13 cellular contexts compared by ENCODE assay signal in the genomic region with DNA sequence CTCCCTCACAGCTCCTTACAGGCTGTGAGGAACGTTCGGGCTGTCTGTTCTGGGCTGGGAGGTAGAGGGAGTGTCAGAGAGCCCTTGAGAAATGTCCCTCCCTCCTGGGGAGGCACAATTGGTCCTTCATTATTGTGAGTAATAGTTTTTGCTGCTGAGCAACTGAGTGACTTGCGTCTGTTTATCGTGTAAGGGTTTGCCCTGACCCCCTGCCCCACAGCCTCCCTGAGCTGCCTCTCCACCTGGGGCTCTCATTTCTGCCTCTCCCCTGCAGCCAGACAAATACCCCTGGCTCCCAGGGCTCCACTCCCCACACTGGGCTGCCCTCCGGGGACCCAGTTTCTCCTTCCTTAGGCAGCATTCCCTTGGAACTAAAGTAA.
DNase-seq lines count a peak whose midpoint lies in the region; ATAC-seq and TF ChIP-seq lines count a peak whose summit lies in the region.
"Had no signal": no experiment of that assay in that cellular context is flagged by ENCODE, and none has a peak within 500 bp of the region (broad histone marks: within the 10 kb centered on the region; RNA-seq: fewer than 3 reads in every experiment).

No MANE protein-coding gene starts in this region.

- H3K4me3 ChIP-seq in mucosa of descending colon: no peak overlapping the region
- H3K4me3 ChIP-seq: GM12878, thoracic aorta had no signal

- H3K9me3 Mint-ChIP-seq in Calu3 (ENCODE audit: low read depth, unreplicated experiment) (no peaks in the 10 kb centered on the region), WTC11 (peaks cover 3% of the 10 kb centered on the region; the same call in 1 of the 2 replicates), CD14-positive monocyte (peaks cover 0 to 5% (median 0%) of the 10 kb centered on the region in 7 donors)

- CTCF ChIA-PET in Calu3 (lab: Charles Lee) (no interaction called here), WTC11 (lab: Charles Lee) (no interaction called here)

- H3K4me3 Mint-ChIP-seq in Calu3 (ENCODE audit: low read depth, unreplicated experiment): no peak overlapping the region
- no peak overlapping the region for H3K4me3 Mint-ChIP-seq in WTC11
- no peak overlapping the region for H3K4me3 Mint-ChIP-seq in CD14-positive monocyte

- peak; percentile 14 for DNase-seq in Calu3
- DNase-seq in HPDE6-E6E7 (ENCODE audit: extremely low spot score): peak; percentile 19
- DNase-seq in WTC11 (ENCODE audit: low spot score): no peak
- DNase-seq in mucosa of descending colon: peak in 1 of 3 donors; percentile 37
- no peak for DNase-seq in activated CD4-positive, CD25-positive, alpha-beta regulatory T cell (lab: John Stamatoyannopoulos, UW)
- DNase-seq in CD14-positive monocyte (ENCODE audit: low spot score): no peak
- DNase-seq: activated CD4-positive, CD25-positive, alpha-beta regulatory T cell treated with anti-CD3 and anti-CD28 coated beads, Interleukin-2, amount 50 U/mL, for 72 hours; activated naive CD4-positive, alpha-beta T cell treated with Interleukin-2 at 50 U/mL for 16 hours had no signal

- H3K4me1 ChIP-seq in mucosa of descending colon (ENCODE audit: low read depth): peaks cover 6% of the 10 kb centered on the region
- H3K4me1 ChIP-seq: parathyroid adenoma had no signal

- H3K36me3 ChIP-seq in mucosa of descending colon (ENCODE audit: low read depth): no peaks in the 10 kb centered on the region
- H3K36me3 ChIP-seq: thoracic aorta had no signal

- peak; percentile 45; the same call in 1 of the 2 replicates for ATAC-seq in WTC11
- ATAC-seq in mucosa of descending colon: peak; percentile 62
- no peak for ATAC-seq in HG03196 (IDR thresholded peaks at IDR 0.05; ENCODE audit: unreplicated experiment)
- no peak for ATAC-seq in HG03565 (IDR thresholded peaks at IDR 0.05; ENCODE audit: unreplicated experiment)
- ATAC-seq: GM12878 had no signal

- POLR2A ChIA-PET in WTC11 (lab: Charles Lee): no interaction called here

- TF ChIP-seq CTCF in Calu3 (IDR thresholded peaks at IDR 0.05; ENCODE audit: unreplicated experiment) (no peak), WTC11 (IDR thresholded peaks at IDR 0.05) (no peak), mucosa of descending colon (IDR thresholded peaks at IDR 0.05) (no peak), CD14-positive monocyte (IDR thresholded peaks at IDR 0.05) (no peak)

- H3K36me3 Mint-ChIP-seq in Calu3 (ENCODE audit: insufficient read depth, unreplicated experiment) (no peaks in the 10 kb centered on the region), WTC11 (no peaks in the 10 kb centered on the region), CD14-positive monocyte (no peaks in the 10 kb centered on the region)

- intact Hi-C loops in Calu3 (cut with micrococcal nuclease; ENCODE audit: unreplicated experiment) (no loop called here), mucosa of descending colon (cut with DNase I, micrococcal nuclease) (no loop called here), CD14-positive monocyte (cut with micrococcal nuclease) (no loop called here)

- no peak overlapping the region for H3K27ac Mint-ChIP-seq in Calu3 (ENCODE audit: unreplicated experiment)
- no peak overlapping the region for H3K27ac Mint-ChIP-seq in WTC11
- H3K27ac Mint-ChIP-seq in CD14-positive monocyte: no peak overlapping the region

- peaks cover 24% of the 10 kb centered on the region for H3K27me3 Mint-ChIP-seq in Calu3 (ENCODE audit: unreplicated experiment)
- peaks cover 39% of the 10 kb centered on the region for H3K27me3 Mint-ChIP-seq in WTC11 (ENCODE audit: low read depth)
- H3K27me3 Mint-ChIP-seq in CD14-positive monocyte (ENCODE audit: low read depth in 3 of 3): peaks cover 12 to 17% (median 13%) of the 10 kb centered on the region in 3 donors

- no TSS peak for BruUV-seq in Calu3 (replicated peaks; lab: Mats Ljungman, UMichigan)

- no peaks in the 10 kb centered on the region for H3K9me3 ChIP-seq in mucosa of descending colon
- H3K9me3 ChIP-seq: thoracic aorta had no signal

- H3K4me1 Mint-ChIP-seq in Calu3 (ENCODE audit: low read depth, unreplicated experiment) (peaks cover 13% of the 10 kb centered on the region), WTC11 (peaks cover 14% of the 10 kb centered on the region), CD14-positive monocyte (peaks cover under 1% of the 10 kb centered on the region)

TF ChIP-seq in WTC11, 78 proteins besides CTCF, POLR2A, EP300 and RAD21:
- TF ChIP-seq OVOL2 (CRISPR knock-in tag; IDR thresholded peaks at IDR 0.05; ENCODE audit: borderline replicate concordance) (no peak), ZNF263 (CRISPR knock-in tag; IDR thresholded peaks at IDR 0.05; ENCODE audit: low read depth) (no peak), ATF1 (CRISPR knock-in tag; IDR thresholded peaks at IDR 0.05) (no peak), E2F1 (CRISPR knock-in tag; IDR thresholded peaks at IDR 0.05) (no peak), GTF2I (CRISPR knock-in tag; conservative IDR thresholded peaks at IDR 0.05) (no peak), TEAD1 (CRISPR knock-in tag; IDR thresholded peaks at IDR 0.05) (no peak), TP53 (CRISPR knock-in tag; IDR thresholded peaks at IDR 0.05) (no peak), NFATC4 (CRISPR knock-in tag; IDR thresholded peaks at IDR 0.05) (no peak), SMAD3 (CRISPR knock-in tag; IDR thresholded peaks at IDR 0.05; ENCODE audit: borderline replicate concordance) (no peak), NFE2L1 (CRISPR knock-in tag; IDR thresholded peaks at IDR 0.05) (no peak), NR1H2 (CRISPR knock-in tag; IDR thresholded peaks at IDR 0.05) (no peak)
- TF ChIP-seq, protein P1, sequence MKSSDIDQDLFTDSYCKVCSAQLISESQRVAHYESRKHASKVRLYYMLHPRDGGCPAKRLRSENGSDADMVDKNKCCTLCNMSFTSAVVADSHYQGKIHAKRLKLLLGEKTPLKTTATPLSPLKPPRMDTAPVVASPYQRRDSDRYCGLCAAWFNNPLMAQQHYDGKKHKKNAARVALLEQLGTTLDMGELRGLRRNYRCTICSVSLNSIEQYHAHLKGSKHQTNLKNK (CRISPR knock-in tag; IDR thresholded peaks at IDR 0.05): no peak

Comparison
In these comparisons a context has a peak if more than half of its experiments do, and no peak if none do; other contexts are left out.
1. DNase-seq: peak in Calu3 (single experiment) and HPDE6-E6E7 (single experiment); none in WTC11 (single experiment), activated CD4-positive, CD25-positive, alpha-beta regulatory T cell (0 of 4) and CD14-positive monocyte (single experiment).
2. ATAC-seq: peak in WTC11 (single experiment) and mucosa of descending colon (single experiment); none in HG03196 (single experiment) and HG03565 (single experiment).